ENCODE assay signal across 15 cellular contexts in the genomic region with DNA sequence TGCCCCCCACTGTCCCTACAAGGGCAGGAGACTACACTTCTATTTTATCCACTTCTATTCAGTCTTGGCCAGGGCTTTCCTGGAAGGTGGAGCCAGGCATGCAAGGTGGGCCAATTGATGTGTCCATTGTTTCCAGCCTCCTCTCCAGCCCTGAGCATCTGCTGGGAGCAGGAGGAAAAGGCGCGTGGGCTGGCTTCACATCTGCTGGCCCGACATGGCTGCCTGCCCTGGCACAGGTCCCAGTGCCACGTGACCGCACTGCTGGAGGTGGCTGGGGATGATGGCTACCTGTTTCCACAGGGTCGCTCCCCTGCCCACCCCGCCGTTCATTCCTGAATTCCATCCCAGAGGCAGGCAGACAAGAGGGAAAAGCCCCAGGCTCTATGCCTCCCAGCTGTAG.
DNase-seq lines count a peak whose midpoint lies in the region; ATAC-seq and TF ChIP-seq lines count a peak whose summit lies in the region.
"Had no signal": no experiment of that assay in that cellular context is flagged by ENCODE, and none has a peak within 500 bp of the region (broad histone marks: within the 10 kb centered on the region; RNA-seq: fewer than 3 reads in every experiment).

No MANE protein-coding gene starts in this region.

- no peaks in the 10 kb centered on the region for H3K36me3 ChIP-seq in left ventricle myocardium inferior
- H3K36me3 ChIP-seq in testis (ENCODE audit: low read depth, missing control alignments), result no peaks in the 10 kb centered on the region
- H3K36me3 ChIP-seq: pancreas had no signal

- peaks cover 24% of the 10 kb centered on the region for H3K27me3 ChIP-seq in left ventricle myocardium inferior (ENCODE audit: low read depth)
- H3K27me3 ChIP-seq in testis, result no peaks in the 10 kb centered on the region
- H3K27me3 ChIP-seq: pancreas had no signal

- DNase-seq in left ventricle myocardium inferior (peak; percentile 40), Right ventricle myocardium inferior (ENCODE audit: missing footprints) (no peak), NCI-H2171 (lab: John Stamatoyannopoulos, UW) (peak; percentile 44), testis (peak; percentile 68), dedifferentiated amniotic fluid mesenchymal stem cell (ENCODE audit: extremely low spot score) (no peak)
- DNase-seq: activated B cell treated with CpG ODN at 0.5 μM for 24 hours; activated CD8-positive, alpha-beta T cell treated with anti-CD3 and anti-CD28 coated beads, Interleukin-2, amount 10 ng/mL, durations not matched to agents 7 days and 5 days; central memory CD4-positive, alpha-beta T cell; H9; stimulated activated CD4-positive, alpha-beta T cell treated with anti-CD3 and anti-CD28 coated beads, Interleukin-2, amount 100 ng/mL, for 48 hours had no signal

- H3K4me3 ChIP-seq in left ventricle myocardium inferior (no peak overlapping the region), testis (no peak overlapping the region)
- H3K4me3 ChIP-seq: pancreas had no signal

- no peaks in the 10 kb centered on the region for H3K4me1 ChIP-seq in left ventricle myocardium inferior
- no peaks in the 10 kb centered on the region for H3K4me1 ChIP-seq in testis
- H3K4me1 ChIP-seq: pancreas had no signal

- H3K27ac ChIP-seq in left ventricle myocardium inferior (replicated peaks), result no peak overlapping the region
- H3K27ac ChIP-seq in testis, result no peak overlapping the region
- H3K27ac ChIP-seq: pancreas had no signal

- WGBS in testis, 2 donors, result 36 to 86% methylated on average over 4 to 8 of the region's 8 CpGs

- no peaks in the 10 kb centered on the region for H3K9me3 ChIP-seq in left ventricle myocardium inferior (replicated peaks)
- H3K9me3 ChIP-seq in testis, result no peaks in the 10 kb centered on the region
- H3K9me3 ChIP-seq: pancreas had no signal

- ATAC-seq in Right ventricle myocardium inferior (no peak), SK-N-SH treated with all-trans-retinoic acid at 6 μM for 48 hours (peak; percentile 40; the same call in 1 of the 3 replicates), HG03469 (IDR thresholded peaks at IDR 0.05; ENCODE audit: unreplicated experiment) (no peak), GM18498 (IDR thresholded peaks at IDR 0.05; ENCODE audit: unreplicated experiment) (no peak)
- ATAC-seq: activated CD8-positive, alpha-beta T cell treated with anti-CD3 and anti-CD28 coated beads, Interleukin-2, amount 10 ng/mL, durations not matched to agents 7 days and 5 days; left lobe of liver; pancreas had no signal

- intact Hi-C loops in left ventricle myocardium inferior (cut with micrococcal nuclease) (no loop called here), Right ventricle myocardium inferior (cut with DNase I) (no loop called here), testis (cut with DNase I; ENCODE audit: low total_unique reads) (no loop called here)

- no peak for TF ChIP-seq CTCF in left ventricle myocardium inferior (IDR thresholded peaks at IDR 0.05; ENCODE audit: borderline replicate concordance)
- no peak for TF ChIP-seq CTCF in testis (IDR thresholded peaks at IDR 0.05)

- no peak for TF ChIP-seq POLR2A in testis (IDR thresholded peaks at IDR 0.05)

TF ChIP-seq in SK-N-SH treated with all-trans-retinoic acid at 6 μM for 48 hours, 23 proteins besides CTCF, POLR2A, EP300 and RAD21:
- TF ChIP-seq RARB (CRISPR knock-in tag; IDR thresholded peaks at IDR 0.05), result no peak
- no peak for TF ChIP-seq ZFP30 (CRISPR knock-in tag; IDR thresholded peaks at IDR 0.05)
- TF ChIP-seq, protein P1, sequence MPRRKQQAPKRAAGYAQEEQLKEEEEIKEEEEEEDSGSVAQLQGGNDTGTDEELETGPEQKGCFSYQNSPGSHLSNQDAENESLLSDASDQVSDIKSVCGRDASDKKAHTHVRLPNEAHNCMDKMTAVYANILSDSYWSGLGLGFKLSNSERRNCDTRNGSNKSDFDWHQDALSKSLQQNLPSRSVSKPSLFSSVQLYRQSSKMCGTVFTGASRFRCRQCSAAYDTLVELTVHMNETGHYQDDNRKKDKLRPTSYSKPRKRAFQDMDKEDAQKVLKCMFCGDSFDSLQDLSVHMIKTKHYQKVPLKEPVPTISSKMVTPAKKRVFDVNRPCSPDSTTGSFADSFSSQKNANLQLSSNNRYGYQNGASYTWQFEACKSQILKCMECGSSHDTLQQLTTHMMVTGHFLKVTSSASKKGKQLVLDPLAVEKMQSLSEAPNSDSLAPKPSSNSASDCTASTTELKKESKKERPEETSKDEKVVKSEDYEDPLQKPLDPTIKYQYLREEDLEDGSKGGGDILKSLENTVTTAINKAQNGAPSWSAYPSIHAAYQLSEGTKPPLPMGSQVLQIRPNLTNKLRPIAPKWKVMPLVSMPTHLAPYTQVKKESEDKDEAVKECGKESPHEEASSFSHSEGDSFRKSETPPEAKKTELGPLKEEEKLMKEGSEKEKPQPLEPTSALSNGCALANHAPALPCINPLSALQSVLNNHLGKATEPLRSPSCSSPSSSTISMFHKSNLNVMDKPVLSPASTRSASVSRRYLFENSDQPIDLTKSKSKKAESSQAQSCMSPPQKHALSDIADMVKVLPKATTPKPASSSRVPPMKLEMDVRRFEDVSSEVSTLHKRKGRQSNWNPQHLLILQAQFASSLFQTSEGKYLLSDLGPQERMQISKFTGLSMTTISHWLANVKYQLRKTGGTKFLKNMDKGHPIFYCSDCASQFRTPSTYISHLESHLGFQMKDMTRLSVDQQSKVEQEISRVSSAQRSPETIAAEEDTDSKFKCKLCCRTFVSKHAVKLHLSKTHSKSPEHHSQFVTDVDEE (CRISPR knock-in tag; IDR thresholded peaks at IDR 0.05), result no peak
- TF ChIP-seq, protein P2, sequence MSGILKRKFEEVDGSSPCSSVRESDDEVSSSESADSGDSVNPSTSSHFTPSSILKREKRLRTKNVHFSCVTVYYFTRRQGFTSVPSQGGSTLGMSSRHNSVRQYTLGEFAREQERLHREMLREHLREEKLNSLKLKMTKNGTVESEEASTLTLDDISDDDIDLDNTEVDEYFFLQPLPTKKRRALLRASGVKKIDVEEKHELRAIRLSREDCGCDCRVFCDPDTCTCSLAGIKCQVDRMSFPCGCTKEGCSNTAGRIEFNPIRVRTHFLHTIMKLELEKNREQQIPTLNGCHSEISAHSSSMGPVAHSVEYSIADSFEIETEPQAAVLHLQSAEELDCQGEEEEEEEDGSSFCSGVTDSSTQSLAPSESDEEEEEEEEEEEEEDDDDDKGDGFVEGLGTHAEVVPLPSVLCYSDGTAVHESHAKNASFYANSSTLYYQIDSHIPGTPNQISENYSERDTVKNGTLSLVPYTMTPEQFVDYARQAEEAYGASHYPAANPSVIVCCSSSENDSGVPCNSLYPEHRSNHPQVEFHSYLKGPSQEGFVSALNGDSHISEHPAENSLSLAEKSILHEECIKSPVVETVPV (CRISPR knock-in tag; IDR thresholded peaks at IDR 0.05), result no peak
- TF ChIP-seq TCF4 (CRISPR knock-in tag; IDR thresholded peaks at IDR 0.05; ENCODE audit: borderline replicate concordance), result 0 out of 2 replicates have a peak, but pooled peaks have one; percentile 17
- no peak for TF ChIP-seq ZC3H10 (CRISPR knock-in tag; IDR thresholded peaks at IDR 0.05)
- no peak for TF ChIP-seq ESRRG (CRISPR knock-in tag; IDR thresholded peaks at IDR 0.05)
TF ChIP-seq in SK-N-SH treated with all-trans-retinoic acid at 6 μM for 48 hours: peak in this region for 1.

Comparison
In these comparisons a context has a peak if more than half of its experiments do, and no peak if none do; other contexts are left out.
1. DNase-seq: peak in left ventricle myocardium inferior (single experiment), NCI-H2171 (single experiment) and testis (single experiment); none in Right ventricle myocardium inferior (single experiment) and dedifferentiated amniotic fluid mesenchymal stem cell (single experiment).